In the genomic region with DNA sequence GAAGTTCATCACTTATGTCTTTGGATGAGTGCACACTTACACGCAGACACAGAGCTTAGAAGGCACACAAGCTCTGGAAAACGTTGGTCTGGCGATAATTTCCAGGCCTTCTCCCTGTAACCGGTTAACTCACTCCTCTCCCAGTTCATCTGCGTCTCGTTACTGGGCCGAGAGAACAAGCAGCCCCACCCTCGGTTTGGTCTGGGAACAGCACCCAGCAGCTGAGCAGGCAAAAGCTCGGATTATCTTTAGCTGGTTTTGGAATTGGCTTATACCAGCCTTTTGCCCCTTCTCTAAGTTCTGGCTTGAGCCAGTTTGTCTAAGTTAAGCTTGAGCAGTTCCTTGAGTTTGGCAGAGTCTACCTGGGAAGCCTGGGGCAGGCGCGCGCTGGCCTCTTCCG, we compare ENCODE assay signal across 10 cellular contexts. TPM values are rescaled to one million over a fixed set of nuclear protein-coding genes. Genes with fewer than 3 reads are reported as not detected.
A peak's percentile ranks its signal among the peaks of the same experiment; 100 is the strongest.
DNase-seq lines count a peak whose midpoint lies in the region; ATAC-seq and TF ChIP-seq lines count a peak whose summit lies in the region.
"Had no signal": no experiment of that assay in that cellular context is flagged by ENCODE, and none has a peak within 500 bp of the region (broad histone marks: within the 10 kb centered on the region; RNA-seq: fewer than 3 reads in every experiment).

No MANE protein-coding gene starts in this region.

- CTCF ChIA-PET in SK-N-SH (lab: Yijun Ruan, JAX): interaction anchor here (0.7 to 1.2 kb wide), 4 partner anchors 17 to 79 kb away, joined by 3 read pairs; no protein-coding TSS in a partner anchor

- H4K20me1 ChIP-seq in SK-N-SH (ENCODE audit: insufficient read depth): no peaks in the 10 kb centered on the region

- 70% methylated on average over 13 of the region's 13 CpGs for WGBS in SK-N-SH (ENCODE audit: low lambda C conversion rate)
- WGBS in aorta, 2 donors: 6% methylated on average over 13 of the region's 13 CpGs

- peak; percentile 29; the same call in 1 of the 2 replicates for TF ChIP-seq RAD21 in SK-N-SH (IDR thresholded peaks at IDR 0.05; ENCODE audit: low read length)

- no peaks in the 10 kb centered on the region for H3K79me2 ChIP-seq in SK-N-SH (ENCODE audit: insufficient read depth)

- ATAC-seq in SK-N-SH treated with all-trans-retinoic acid at 6 μM for 48 hours (no peak), aorta (ENCODE audit: low FRiP score) (no peak), GM18861 (IDR thresholded peaks at IDR 0.05; ENCODE audit: unreplicated experiment) (no peak)

- H3F3A ChIP-seq in SK-N-SH (replicated peaks; ENCODE audit: insufficient read depth): no peaks in the 10 kb centered on the region

- H3K27me3 ChIP-seq in SK-N-SH (ENCODE audit: insufficient read depth) (no peaks in the 10 kb centered on the region), muscle layer of duodenum (ENCODE audit: low read depth, low read length) (no peaks in the 10 kb centered on the region), aorta (ENCODE audit: control insufficient read depth in 1 of 2, insufficient read depth in 2 of 2, low read length in 1 of 2) (no peaks in the 10 kb centered on the region)

- POLR2A ChIA-PET in SK-N-SH (lab: Yijun Ruan, JAX): no interaction called here

- H3K9ac ChIP-seq in SK-N-SH: no peak overlapping the region

- H3K9me3 ChIP-seq in SK-N-SH (no peaks in the 10 kb centered on the region), muscle layer of duodenum (ENCODE audit: control insufficient read depth in 1 of 2, low read length in 2 of 2) (no peaks in the 10 kb centered on the region), aorta (ENCODE audit: control insufficient read depth, low read length) (no peaks in the 10 kb centered on the region)

- peak; percentile 31 for DNase-seq in SK-N-SH
- peak; percentile 81 for DNase-seq in fibroblast of mammary gland (ENCODE audit: low read depth)
- peak in 1 of 2 donors; percentile 72 for DNase-seq in aorta
- no peak for DNase-seq in NCI-H1105 treated with DMSO at 0.1 percent for 48 hours (lab: John Stamatoyannopoulos, UW)
- no peak for DNase-seq in NCI-H1930 (lab: John Stamatoyannopoulos, UW)
- DNase-seq: activated gamma-delta T cell treated with Interleukin-2 at 50 U/mL for 16 hours, immature natural killer cell had no signal

- peak overlapping the region in 1 of 2 experiments; percentile 39; a peak in 1 of 4 replicates for H3K27ac ChIP-seq in SK-N-SH (ENCODE audit: low read depth in 2 of 2, low read length in 1 of 2)
- peak overlapping the region; percentile 78 for H3K27ac ChIP-seq in muscle layer of duodenum (ENCODE audit: low read length)
- H3K27ac ChIP-seq in aorta (ENCODE audit: low read depth in 1 of 2, low read length in 2 of 2): peak overlapping the region; percentile 97 to 100

- H3K4me3 ChIP-seq in SK-N-SH (ENCODE audit: low read depth in 2 of 2, low read length in 1 of 2) (no peak overlapping the region), fibroblast of mammary gland (ENCODE audit: control insufficient read depth, low read depth, low read length) (no peak overlapping the region), muscle layer of duodenum (ENCODE audit: low read depth in 1 of 2, low read length in 2 of 2) (no peak overlapping the region), aorta (ENCODE audit: low read length in 2 of 2) (no peak overlapping the region)

- TF ChIP-seq EP300 in SK-N-SH (IDR thresholded peaks at IDR 0.05; ENCODE audit: borderline replicate concordance in 1 of 2, low read depth in 1 of 2, low read length in 1 of 2): no peak

- no peak overlapping the region for H3K4me2 ChIP-seq in SK-N-SH

- TF ChIP-seq CTCF in SK-N-SH (IDR thresholded peaks at IDR 0.05): no peak
- TF ChIP-seq CTCF in fibroblast of mammary gland (conservative IDR thresholded peaks at IDR 0.05; ENCODE audit: control insufficient read depth, insufficient read depth, low read depth, low read length): peak; percentile 53

- intact Hi-C loops in aorta (cut with DNase I): no loop called here

- no peak overlapping the region for H2AFZ ChIP-seq in SK-N-SH (ENCODE audit: low read depth)

- H3K9me2 ChIP-seq in SK-N-SH: no peaks in the 10 kb centered on the region

- no peaks in the 10 kb centered on the region for H3K36me3 ChIP-seq in SK-N-SH (replicated peaks in 1 of 2; ENCODE audit: control insufficient read depth in 1 of 2, insufficient read depth in 2 of 2, low read length in 1 of 2)
- no peaks in the 10 kb centered on the region for H3K36me3 ChIP-seq in muscle layer of duodenum (ENCODE audit: control insufficient read depth in 1 of 2, insufficient read depth in 2 of 2, low read length in 2 of 2)
- H3K36me3 ChIP-seq in aorta (ENCODE audit: control insufficient read depth in 1 of 2, insufficient read depth in 2 of 2, low read length in 1 of 2): no peaks in the 10 kb centered on the region

- H3K4me1 ChIP-seq in SK-N-SH (ENCODE audit: control insufficient read depth in 1 of 2, insufficient read depth in 2 of 2, low read depth in 1 of 2, low read length in 1 of 2) (peaks cover 0 to 15% of the 10 kb centered on the region in 2 experiments; a peak in 1 of 4 replicates), muscle layer of duodenum (ENCODE audit: control insufficient read depth in 1 of 2, insufficient read depth in 2 of 2, low read length in 2 of 2) (peaks cover 3 to 21% of the 10 kb centered on the region in 2 donors), aorta (ENCODE audit: control insufficient read depth in 1 of 2, insufficient read depth in 2 of 2, low read length in 2 of 2) (peaks cover 0 to 4% of the 10 kb centered on the region in 2 donors)

TF ChIP-seq in SK-N-SH, 30 proteins besides CTCF, POLR2A, EP300 and RAD21 (continues in another document):
- TF ChIP-seq, protein P1, sequence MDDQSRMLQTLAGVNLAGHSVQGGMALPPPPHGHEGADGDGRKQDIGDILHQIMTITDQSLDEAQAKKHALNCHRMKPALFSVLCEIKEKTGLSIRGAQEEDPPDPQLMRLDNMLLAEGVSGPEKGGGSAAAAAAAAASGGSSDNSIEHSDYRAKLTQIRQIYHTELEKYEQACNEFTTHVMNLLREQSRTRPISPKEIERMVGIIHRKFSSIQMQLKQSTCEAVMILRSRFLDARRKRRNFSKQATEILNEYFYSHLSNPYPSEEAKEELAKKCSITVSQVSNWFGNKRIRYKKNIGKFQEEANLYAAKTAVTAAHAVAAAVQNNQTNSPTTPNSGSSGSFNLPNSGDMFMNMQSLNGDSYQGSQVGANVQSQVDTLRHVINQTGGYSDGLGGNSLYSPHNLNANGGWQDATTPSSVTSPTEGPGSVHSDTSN (IDR thresholded peaks at IDR 0.05): no peak
- TF ChIP-seq TAF1 (IDR thresholded peaks at IDR 0.05; ENCODE audit: borderline replicate concordance, low read depth, low read length) (no peak), YY1 (IDR thresholded peaks at IDR 0.05; ENCODE audit: low read depth) (no peak), SMC3 (IDR thresholded peaks at IDR 0.05; ENCODE audit: low read depth, low read length) (no peak), TEAD4 (IDR thresholded peaks at IDR 0.05; ENCODE audit: borderline replicate concordance, insufficient read depth) (no peak), NFIC (IDR thresholded peaks at IDR 0.05; ENCODE audit: borderline replicate concordance) (no peak), TCF12 (IDR thresholded peaks at IDR 0.05) (no peak), FOXM1 (IDR thresholded peaks at IDR 0.05; ENCODE audit: low read depth) (no peak), RFX5 (IDR thresholded peaks at IDR 0.05; ENCODE audit: low read length) (no peak)
- TF ChIP-seq, protein P2, sequence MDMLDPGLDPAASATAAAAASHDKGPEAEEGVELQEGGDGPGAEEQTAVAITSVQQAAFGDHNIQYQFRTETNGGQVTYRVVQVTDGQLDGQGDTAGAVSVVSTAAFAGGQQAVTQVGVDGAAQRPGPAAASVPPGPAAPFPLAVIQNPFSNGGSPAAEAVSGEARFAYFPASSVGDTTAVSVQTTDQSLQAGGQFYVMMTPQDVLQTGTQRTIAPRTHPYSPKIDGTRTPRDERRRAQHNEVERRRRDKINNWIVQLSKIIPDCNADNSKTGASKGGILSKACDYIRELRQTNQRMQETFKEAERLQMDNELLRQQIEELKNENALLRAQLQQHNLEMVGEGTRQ (IDR thresholded peaks at IDR 0.05; ENCODE audit: borderline replicate concordance, low read depth, low read length): no peak

TF ChIP-seq in SK-N-SH treated with all-trans-retinoic acid at 6 μM for 48 hours, 23 proteins besides CTCF, POLR2A, EP300 and RAD21 (continues in another document):
- TF ChIP-seq, protein P3, sequence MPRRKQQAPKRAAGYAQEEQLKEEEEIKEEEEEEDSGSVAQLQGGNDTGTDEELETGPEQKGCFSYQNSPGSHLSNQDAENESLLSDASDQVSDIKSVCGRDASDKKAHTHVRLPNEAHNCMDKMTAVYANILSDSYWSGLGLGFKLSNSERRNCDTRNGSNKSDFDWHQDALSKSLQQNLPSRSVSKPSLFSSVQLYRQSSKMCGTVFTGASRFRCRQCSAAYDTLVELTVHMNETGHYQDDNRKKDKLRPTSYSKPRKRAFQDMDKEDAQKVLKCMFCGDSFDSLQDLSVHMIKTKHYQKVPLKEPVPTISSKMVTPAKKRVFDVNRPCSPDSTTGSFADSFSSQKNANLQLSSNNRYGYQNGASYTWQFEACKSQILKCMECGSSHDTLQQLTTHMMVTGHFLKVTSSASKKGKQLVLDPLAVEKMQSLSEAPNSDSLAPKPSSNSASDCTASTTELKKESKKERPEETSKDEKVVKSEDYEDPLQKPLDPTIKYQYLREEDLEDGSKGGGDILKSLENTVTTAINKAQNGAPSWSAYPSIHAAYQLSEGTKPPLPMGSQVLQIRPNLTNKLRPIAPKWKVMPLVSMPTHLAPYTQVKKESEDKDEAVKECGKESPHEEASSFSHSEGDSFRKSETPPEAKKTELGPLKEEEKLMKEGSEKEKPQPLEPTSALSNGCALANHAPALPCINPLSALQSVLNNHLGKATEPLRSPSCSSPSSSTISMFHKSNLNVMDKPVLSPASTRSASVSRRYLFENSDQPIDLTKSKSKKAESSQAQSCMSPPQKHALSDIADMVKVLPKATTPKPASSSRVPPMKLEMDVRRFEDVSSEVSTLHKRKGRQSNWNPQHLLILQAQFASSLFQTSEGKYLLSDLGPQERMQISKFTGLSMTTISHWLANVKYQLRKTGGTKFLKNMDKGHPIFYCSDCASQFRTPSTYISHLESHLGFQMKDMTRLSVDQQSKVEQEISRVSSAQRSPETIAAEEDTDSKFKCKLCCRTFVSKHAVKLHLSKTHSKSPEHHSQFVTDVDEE (CRISPR knock-in tag; IDR thresholded peaks at IDR 0.05): no peak
- TF ChIP-seq ZFP30 (CRISPR knock-in tag; IDR thresholded peaks at IDR 0.05) (no peak), BACH2 (CRISPR knock-in tag; IDR thresholded peaks at IDR 0.05; ENCODE audit: borderline replicate concordance) (no peak), ZFP3 (CRISPR knock-in tag; IDR thresholded peaks at IDR 0.05) (no peak), GLIS3 (CRISPR knock-in tag; IDR thresholded peaks at IDR 0.05) (no peak), TOX (CRISPR knock-in tag; IDR thresholded peaks at IDR 0.05; ENCODE audit: borderline replicate concordance) (no peak), ESRRG (CRISPR knock-in tag; IDR thresholded peaks at IDR 0.05) (no peak), ZNF70 (CRISPR knock-in tag; IDR thresholded peaks at IDR 0.05) (no peak), SNAI2 (CRISPR knock-in tag; IDR thresholded peaks at IDR 0.05) (no peak)

RNA-seq across cellular contexts. Expression of a gene that starts 27.3 kb away (rescaled TPM):
- 37.3 and 107 TPM in 2 replicates for polyA plus RNA-seq in SK-N-SH (2012; rRNA removed)
- polyA plus RNA-seq in SK-N-SH (2012; cell fraction: cytosol; rRNA removed): 34.3 and 65.0 TPM in 2 replicates
- polyA plus RNA-seq in SK-N-SH (2012; cell fraction: nucleus; rRNA removed): 241 and 268 TPM in 2 replicates
- 100 to 1,000 TPM; 458 to 593 TPM for total RNA-seq in aorta
- polyA plus RNA-seq in aorta: 1,000 to 10,000 TPM in 1 of 2 donors, 100 to 1,000 TPM in 1; 156 to 1,773 TPM

Comparison
In these comparisons a context has a peak if more than half of its experiments do, and no peak if none do; other contexts are left out.
1. DNase-seq: peak in SK-N-SH (single experiment) and fibroblast of mammary gland (single experiment); none in NCI-H1105 treated with DMSO at 0.1 percent for 48 hours (single experiment) and NCI-H1930 (0 of 2).